Comparison of ENCODE assay signal across 18 cellular contexts in the genomic region with DNA sequence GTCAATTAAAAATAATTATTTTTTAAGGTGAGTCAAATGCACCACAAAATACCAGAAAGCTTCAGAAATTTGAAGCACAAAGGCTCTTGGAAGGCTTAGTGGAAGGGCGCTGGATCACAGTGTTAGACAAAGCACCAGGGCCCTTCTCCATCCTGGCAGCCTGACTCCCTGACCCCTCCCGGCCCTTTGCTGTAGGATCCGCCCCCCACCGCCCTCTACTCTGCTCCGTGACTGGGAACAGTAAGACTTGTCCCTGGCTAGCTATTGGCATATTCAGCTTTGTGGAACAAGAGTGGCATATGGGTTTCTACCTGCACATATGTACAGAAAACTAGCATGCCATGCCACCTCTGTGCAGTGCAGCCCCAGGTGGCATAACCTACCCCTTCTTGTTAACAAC.
A peak's percentile ranks its signal among the peaks of the same experiment; 100 is the strongest.
DNase-seq lines count a peak whose midpoint lies in the region; ATAC-seq and TF ChIP-seq lines count a peak whose summit lies in the region.
"Had no signal": no experiment of that assay in that cellular context is flagged by ENCODE, and none has a peak within 500 bp of the region (broad histone marks: within the 10 kb centered on the region; RNA-seq: fewer than 3 reads in every experiment).

No MANE protein-coding gene starts in this region.

- ATAC-seq in GM23338 (peak; percentile 67), lung (ENCODE audit: insufficient read depth, low FRiP score) (no peak)
- ATAC-seq in stimulated activated memory B cell treated with anti-CD40 and anti-IgM and Interleukin-4, amounts not matched to agents 10 μg/mL and 1 μg/mL and 100 μg/mL, for 72 hours = peak; percentile 45
- no peak for ATAC-seq in activated CD8-positive, alpha-beta memory T cell treated with anti-CD3 and anti-CD28 coated beads, Interleukin-2, amount 10 ng/mL, durations not matched to agents 7 days and 5 days

- H3K4me3 Mint-ChIP-seq in GM23338 = no peak overlapping the region
- H3K4me3 Mint-ChIP-seq in stimulated activated memory B cell treated with anti-CD40 and anti-IgM and Interleukin-4, amounts not matched to agents 10 μg/mL and 1 μg/mL and 100 μg/mL, for 72 hours = no peak overlapping the region
- H3K4me3 Mint-ChIP-seq in activated CD8-positive, alpha-beta memory T cell treated with anti-CD3 and anti-CD28 coated beads, Interleukin-2, amount 10 ng/mL, durations not matched to agents 7 days and 5 days = no peak overlapping the region
- H3K4me3 Mint-ChIP-seq: CD4-positive, CD25-positive, alpha-beta regulatory T cell; CD8-positive, alpha-beta memory T cell had no signal

- H3K4me3 ChIP-seq in GM23338 (no peak overlapping the region), coronary artery (no peak overlapping the region), lung (no peak overlapping the region)
- H3K4me3 ChIP-seq: HAP-1 had no signal

- 0 out of 2 replicates have a peak, but pooled peaks cover 3% of the 10 kb centered on the region for H3K9me2 ChIP-seq in GM23338 (ENCODE audit: insufficient read depth)

- no peak overlapping the region for H3K27ac Mint-ChIP-seq in GM23338
- no peak overlapping the region for H3K27ac Mint-ChIP-seq in stimulated activated memory B cell treated with anti-CD40 and anti-IgM and Interleukin-4, amounts not matched to agents 10 μg/mL and 1 μg/mL and 100 μg/mL, for 72 hours
- H3K27ac Mint-ChIP-seq in activated CD8-positive, alpha-beta memory T cell treated with anti-CD3 and anti-CD28 coated beads, Interleukin-2, amount 10 ng/mL, durations not matched to agents 7 days and 5 days = no peak overlapping the region
- H3K27ac Mint-ChIP-seq: CD4-positive, CD25-positive, alpha-beta regulatory T cell; CD8-positive, alpha-beta memory T cell had no signal

- H3K27me3 Mint-ChIP-seq in GM23338 (ENCODE audit: insufficient read depth, low read depth, poor library complexity) = peaks cover 2% of the 10 kb centered on the region
- H3K27me3 Mint-ChIP-seq in stimulated activated memory B cell treated with anti-CD40 and anti-IgM and Interleukin-4, amounts not matched to agents 10 μg/mL and 1 μg/mL and 100 μg/mL, for 72 hours = peaks cover 18% of the 10 kb centered on the region
- no peaks in the 10 kb centered on the region for H3K27me3 Mint-ChIP-seq in activated CD8-positive, alpha-beta memory T cell treated with anti-CD3 and anti-CD28 coated beads, Interleukin-2, amount 10 ng/mL, durations not matched to agents 7 days and 5 days

- 90 to 91% methylated on average over 5 of the region's 5 CpGs for WGBS in lung, 2 donors

- H3K4me1 ChIP-seq in GM23338 (ENCODE audit: insufficient read depth) (no peaks in the 10 kb centered on the region), lung (ENCODE audit: control insufficient read depth in 2 of 2, insufficient read depth in 2 of 2, low read length in 2 of 2) (no peaks in the 10 kb centered on the region)
- H3K4me1 ChIP-seq: BE2C, HAP-1 had no signal

- peaks cover 3 to 5% of the 10 kb centered on the region in 2 donors for H3K9me3 ChIP-seq in lung (ENCODE audit: control insufficient read depth in 2 of 2, insufficient read depth in 1 of 2, low read length in 1 of 2)
- H3K9me3 ChIP-seq: BE2C, HAP-1 had no signal

- CTCF ChIA-PET in activated CD8-positive, alpha-beta memory T cell treated with anti-CD3 and anti-CD28 coated beads, Interleukin-2, amount 10 ng/mL, durations not matched to agents 7 days and 5 days (lab: Charles Lee) = interaction anchor here (1.2 kb wide), 2 partner anchors 12 to 109 kb away, joined by 3 to 4 read pairs; no protein-coding TSS in a partner anchor

- TF ChIP-seq CTCF in GM23338 (conservative IDR thresholded peaks at IDR 0.05; ENCODE audit: low read depth in 2 of 2) (no peak), coronary artery (IDR thresholded peaks at IDR 0.05) (no peak), lung (IDR thresholded peaks at IDR 0.05; ENCODE audit: control extremely low read depth, extremely low read depth) (no peak)

- no peaks in the 10 kb centered on the region; the same call in 2 of the 3 replicates for H3K9me3 Mint-ChIP-seq in GM23338
- peaks cover 5% of the 10 kb centered on the region for H3K9me3 Mint-ChIP-seq in stimulated activated memory B cell treated with anti-CD40 and anti-IgM and Interleukin-4, amounts not matched to agents 10 μg/mL and 1 μg/mL and 100 μg/mL, for 72 hours
- peaks cover 9% of the 10 kb centered on the region for H3K9me3 Mint-ChIP-seq in activated CD8-positive, alpha-beta memory T cell treated with anti-CD3 and anti-CD28 coated beads, Interleukin-2, amount 10 ng/mL, durations not matched to agents 7 days and 5 days (ENCODE audit: low read depth)

- H4K20me1 ChIP-seq in GM23338 (replicated peaks; ENCODE audit: insufficient read depth) = no peaks in the 10 kb centered on the region

- no peak overlapping the region for H3K4me2 ChIP-seq in GM23338

- DNase-seq in GM23338 (ENCODE audit: low spot score) = peak; percentile 7
- DNase-seq in coronary artery (ENCODE audit: low spot score) = peak; percentile 14
- peak; percentile 20 for DNase-seq in lung (ENCODE audit: low spot score)
- no peak for DNase-seq in NCI-H524 treated with DMSO at 0.1 percent for 48 hours (lab: John Stamatoyannopoulos, UW)
- no peak for DNase-seq in activated CD8-positive, alpha-beta memory T cell treated with anti-CD3 and anti-CD28 coated beads, Interleukin-2, amount 10 ng/mL, durations not matched to agents 7 days and 5 days
- no peak for DNase-seq in amniotic stem cell (lab: John Stamatoyannopoulos, UW)
- DNase-seq: ACHN; BE2C; C1 segment of cervical spinal cord; CD4-positive, CD25-positive, alpha-beta regulatory T cell; CD8-positive, alpha-beta memory T cell; COR-L47; DMS 273 treated with DMSO at 0.1 percent for 48 hours; DMS53; DND-41; EL had no signal

- no peaks in the 10 kb centered on the region for H3K79me2 ChIP-seq in GM23338 (replicated peaks; ENCODE audit: insufficient read depth)

- no peaks in the 10 kb centered on the region for H3K36me3 Mint-ChIP-seq in GM23338 (ENCODE audit: low read depth)
- H3K36me3 Mint-ChIP-seq in stimulated activated memory B cell treated with anti-CD40 and anti-IgM and Interleukin-4, amounts not matched to agents 10 μg/mL and 1 μg/mL and 100 μg/mL, for 72 hours = no peaks in the 10 kb centered on the region
- peaks cover 49% of the 10 kb centered on the region for H3K36me3 Mint-ChIP-seq in activated CD8-positive, alpha-beta memory T cell treated with anti-CD3 and anti-CD28 coated beads, Interleukin-2, amount 10 ng/mL, durations not matched to agents 7 days and 5 days
- H3K36me3 Mint-ChIP-seq: CD4-positive, CD25-positive, alpha-beta regulatory T cell had no signal

- H3K4me1 Mint-ChIP-seq in GM23338 = no peaks in the 10 kb centered on the region; the same call in 2 of the 3 replicates
- H3K4me1 Mint-ChIP-seq in stimulated activated memory B cell treated with anti-CD40 and anti-IgM and Interleukin-4, amounts not matched to agents 10 μg/mL and 1 μg/mL and 100 μg/mL, for 72 hours = peaks cover 15% of the 10 kb centered on the region
- peaks cover 30% of the 10 kb centered on the region for H3K4me1 Mint-ChIP-seq in activated CD8-positive, alpha-beta memory T cell treated with anti-CD3 and anti-CD28 coated beads, Interleukin-2, amount 10 ng/mL, durations not matched to agents 7 days and 5 days
- H3K4me1 Mint-ChIP-seq: CD4-positive, CD25-positive, alpha-beta regulatory T cell; CD8-positive, alpha-beta memory T cell had no signal

- no peaks in the 10 kb centered on the region for H3F3A ChIP-seq in GM23338 (replicated peaks; ENCODE audit: low read depth)

- H3K36me3 ChIP-seq in GM23338 (ENCODE audit: insufficient read depth) (no peaks in the 10 kb centered on the region), lung (ENCODE audit: control insufficient read depth in 2 of 2, insufficient read depth in 2 of 2, low read length in 2 of 2) (no peaks in the 10 kb centered on the region)
- H3K36me3 ChIP-seq: BE2C, HAP-1 had no signal

- H3K27ac ChIP-seq in GM23338 (ENCODE audit: low read depth) = no peak overlapping the region
- H3K27ac ChIP-seq in coronary artery = no peak overlapping the region
- H3K27ac ChIP-seq in lung (ENCODE audit: low read depth in 1 of 2, low read length in 1 of 2) = no peak overlapping the region

- no peaks in the 10 kb centered on the region for H3K27me3 ChIP-seq in GM23338 (ENCODE audit: insufficient read depth)
- H3K27me3 ChIP-seq in lung (ENCODE audit: control insufficient read depth, insufficient read depth) = no peaks in the 10 kb centered on the region
- H3K27me3 ChIP-seq: BE2C had no signal

- no peak overlapping the region for H2AFZ ChIP-seq in GM23338

TF ChIP-seq in GM23338, 12 proteins besides CTCF, POLR2A, EP300 and RAD21 (continues in another document):
- TF ChIP-seq, protein P1, sequence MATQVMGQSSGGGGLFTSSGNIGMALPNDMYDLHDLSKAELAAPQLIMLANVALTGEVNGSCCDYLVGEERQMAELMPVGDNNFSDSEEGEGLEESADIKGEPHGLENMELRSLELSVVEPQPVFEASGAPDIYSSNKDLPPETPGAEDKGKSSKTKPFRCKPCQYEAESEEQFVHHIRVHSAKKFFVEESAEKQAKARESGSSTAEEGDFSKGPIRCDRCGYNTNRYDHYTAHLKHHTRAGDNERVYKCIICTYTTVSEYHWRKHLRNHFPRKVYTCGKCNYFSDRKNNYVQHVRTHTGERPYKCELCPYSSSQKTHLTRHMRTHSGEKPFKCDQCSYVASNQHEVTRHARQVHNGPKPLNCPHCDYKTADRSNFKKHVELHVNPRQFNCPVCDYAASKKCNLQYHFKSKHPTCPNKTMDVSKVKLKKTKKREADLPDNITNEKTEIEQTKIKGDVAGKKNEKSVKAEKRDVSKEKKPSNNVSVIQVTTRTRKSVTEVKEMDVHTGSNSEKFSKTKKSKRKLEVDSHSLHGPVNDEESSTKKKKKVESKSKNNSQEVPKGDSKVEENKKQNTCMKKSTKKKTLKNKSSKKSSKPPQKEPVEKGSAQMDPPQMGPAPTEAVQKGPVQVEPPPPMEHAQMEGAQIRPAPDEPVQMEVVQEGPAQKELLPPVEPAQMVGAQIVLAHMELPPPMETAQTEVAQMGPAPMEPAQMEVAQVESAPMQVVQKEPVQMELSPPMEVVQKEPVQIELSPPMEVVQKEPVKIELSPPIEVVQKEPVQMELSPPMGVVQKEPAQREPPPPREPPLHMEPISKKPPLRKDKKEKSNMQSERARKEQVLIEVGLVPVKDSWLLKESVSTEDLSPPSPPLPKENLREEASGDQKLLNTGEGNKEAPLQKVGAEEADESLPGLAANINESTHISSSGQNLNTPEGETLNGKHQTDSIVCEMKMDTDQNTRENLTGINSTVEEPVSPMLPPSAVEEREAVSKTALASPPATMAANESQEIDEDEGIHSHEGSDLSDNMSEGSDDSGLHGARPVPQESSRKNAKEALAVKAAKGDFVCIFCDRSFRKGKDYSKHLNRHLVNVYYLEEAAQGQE (IDR thresholded peaks at IDR 0.05; ENCODE audit: unreplicated experiment) = no peak
- no peak for TF ChIP-seq ZNF331 (CRISPR knock-in tag; IDR thresholded peaks at IDR 0.05; ENCODE audit: low read depth)

Comparison
In these comparisons a context has a peak if more than half of its experiments do, and no peak if none do; other contexts are left out.
1. ATAC-seq: peak in GM23338 (single experiment) and stimulated activated memory B cell treated with anti-CD40 and anti-IgM and Interleukin-4, amounts not matched to agents 10 μg/mL and 1 μg/mL and 100 μg/mL, for 72 hours (single experiment); none in lung (single experiment) and activated CD8-positive, alpha-beta memory T cell treated with anti-CD3 and anti-CD28 coated beads, Interleukin-2, amount 10 ng/mL, durations not matched to agents 7 days and 5 days (single experiment).
2. DNase-seq: peak in GM23338 (single experiment), coronary artery (single experiment) and lung (single experiment); none in NCI-H524 treated with DMSO at 0.1 percent for 48 hours (single experiment), activated CD8-positive, alpha-beta memory T cell treated with anti-CD3 and anti-CD28 coated beads, Interleukin-2, amount 10 ng/mL, durations not matched to agents 7 days and 5 days (single experiment) and amniotic stem cell (single experiment).